In genomic region chr15:29409890-29410289, GRCh38 we compare ENCODE assay signal across 22 cellular contexts.
"Had no signal": no experiment of that assay in that cellular context is flagged by ENCODE, and none has a peak within 500 bp of the region (broad histone marks: within the 10 kb centered on the region; RNA-seq: fewer than 3 reads in every experiment).

No MANE protein-coding gene starts in this region.

- H3K4me3 ChIP-seq: esophagus muscularis mucosa, gastroesophageal sphincter, heart left ventricle, lower lobe of right lung, ovary, psoas muscle, sigmoid colon, spleen, suprapubic skin had no signal

- H3K27me3 ChIP-seq: foreskin keratinocyte, sigmoid colon, spleen, suprapubic skin had no signal

- H3K27ac Mint-ChIP-seq: naive thymus-derived CD8-positive, alpha-beta T cell; nephron progenitor cell; stimulated activated naive B cell treated with anti-CD40 and anti-IgM and Interleukin-4, amounts not matched to agents 10 μg/mL and 1 μg/mL and 100 μg/mL, for 72 hours; stimulated activated naive CD8-positive, alpha-beta T cell treated with anti-CD3 and anti-CD28 coated beads, Interleukin-15, Interleukin-2, amounts not matched to agents 100 ng/mL and 50 ng/mL, for 24 hours had no signal

- H3K4me1 ChIP-seq: esophagus muscularis mucosa, foreskin keratinocyte, gastroesophageal sphincter, heart left ventricle, lower lobe of right lung, psoas muscle, sigmoid colon, spleen, suprapubic skin had no signal

- H3K4me1 Mint-ChIP-seq: naive thymus-derived CD8-positive, alpha-beta T cell; nephron progenitor cell; stimulated activated naive B cell treated with anti-CD40 and anti-IgM and Interleukin-4, amounts not matched to agents 10 μg/mL and 1 μg/mL and 100 μg/mL, for 72 hours had no signal

- H3K36me3 Mint-ChIP-seq: naive thymus-derived CD8-positive, alpha-beta T cell; stimulated activated naive B cell treated with anti-CD40 and anti-IgM and Interleukin-4, amounts not matched to agents 10 μg/mL and 1 μg/mL and 100 μg/mL, for 72 hours had no signal

- DNase-seq: cerebellar nuclear complex; effector CD8-positive, alpha-beta T cell; foreskin keratinocyte; heart left ventricle; hippocampal formation; left ventricle myocardium superior; lower lobe of right lung; naive thymus-derived CD8-positive, alpha-beta T cell; nephron progenitor cell; occipital lobe; ovary; posterior cingulate gyrus; psoas muscle; right cardiac atrium; sigmoid colon; spleen; stimulated activated CD4-positive, alpha-beta T cell treated with anti-CD3 and anti-CD28 coated beads, Interleukin-2, amount 100 ng/mL, for 48 hours; stimulated activated naive B cell treated with anti-CD40 and anti-IgM and Interleukin-4, amounts not matched to agents 10 μg/mL and 1 μg/mL and 100 μg/mL, for 72 hours had no signal

- H3K4me3 Mint-ChIP-seq: naive thymus-derived CD8-positive, alpha-beta T cell; nephron progenitor cell; stimulated activated naive B cell treated with anti-CD40 and anti-IgM and Interleukin-4, amounts not matched to agents 10 μg/mL and 1 μg/mL and 100 μg/mL, for 72 hours; stimulated activated naive CD8-positive, alpha-beta T cell treated with anti-CD3 and anti-CD28 coated beads, Interleukin-15, Interleukin-2, amounts not matched to agents 100 ng/mL and 50 ng/mL, for 24 hours had no signal

- H3K9me3 Mint-ChIP-seq: nephron progenitor cell; stimulated activated naive B cell treated with anti-CD40 and anti-IgM and Interleukin-4, amounts not matched to agents 10 μg/mL and 1 μg/mL and 100 μg/mL, for 72 hours; stimulated activated naive CD8-positive, alpha-beta T cell treated with anti-CD3 and anti-CD28 coated beads, Interleukin-15, Interleukin-2, amounts not matched to agents 100 ng/mL and 50 ng/mL, for 24 hours had no signal

- H3K9me3 ChIP-seq: esophagus muscularis mucosa, gastroesophageal sphincter, heart left ventricle, lower lobe of right lung, ovary, psoas muscle, sigmoid colon, spleen, suprapubic skin had no signal

- H3K27ac ChIP-seq: esophagus muscularis mucosa, foreskin keratinocyte, gastroesophageal sphincter, heart left ventricle, lower lobe of right lung, ovary, psoas muscle, sigmoid colon, spleen, suprapubic skin had no signal

- ATAC-seq: foreskin keratinocyte; gastroesophageal sphincter; heart left ventricle; left ventricle myocardium superior; lower lobe of right lung; naive thymus-derived CD8-positive, alpha-beta T cell; psoas muscle; right cardiac atrium; stimulated activated naive B cell treated with anti-CD40 and anti-IgM and Interleukin-4, amounts not matched to agents 10 μg/mL and 1 μg/mL and 100 μg/mL, for 72 hours had no signal

- H3K36me3 ChIP-seq: esophagus muscularis mucosa, gastroesophageal sphincter, heart left ventricle, lower lobe of right lung, ovary, sigmoid colon, spleen, suprapubic skin had no signal
